10 cellular contexts compared by ENCODE assay signal in the genomic region with DNA sequence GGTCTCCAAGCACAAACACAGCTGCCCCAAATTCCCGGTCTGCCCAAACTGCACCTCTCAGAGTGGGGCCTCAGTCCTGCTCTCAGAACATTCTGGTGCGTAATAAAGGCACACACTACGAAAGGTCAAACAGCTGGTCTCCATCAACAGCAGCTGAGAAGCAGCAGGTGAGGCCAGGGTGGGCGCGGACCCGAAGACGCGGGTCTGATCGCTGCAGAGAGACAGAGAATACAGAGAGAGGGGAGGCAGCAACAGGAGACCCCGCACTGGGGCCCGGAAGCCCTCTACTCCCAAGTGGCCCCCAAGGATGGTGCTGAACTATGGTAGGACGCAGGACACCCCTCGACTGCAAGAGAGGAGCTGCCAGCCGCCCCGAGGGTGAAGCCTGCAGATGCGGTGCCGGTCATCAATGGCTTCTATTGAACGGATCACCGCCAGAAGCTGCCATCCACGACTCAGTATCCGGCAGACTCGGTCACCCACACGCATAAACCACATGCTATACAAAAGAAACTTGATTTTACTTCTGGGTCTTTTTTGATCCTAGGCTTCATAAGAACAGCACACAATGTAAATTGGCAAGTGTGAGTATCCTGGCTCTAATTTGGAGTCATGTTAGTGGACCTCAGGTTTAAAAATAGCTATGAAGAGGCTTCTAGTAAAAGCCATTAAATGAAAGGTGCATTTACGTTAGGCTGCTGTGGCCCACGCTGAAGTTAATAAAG. TPM values are rescaled to one million over a fixed set of nuclear protein-coding genes. Genes with fewer than 3 reads are reported as not detected.
DNase-seq lines count a peak whose midpoint lies in the region; ATAC-seq and TF ChIP-seq lines count a peak whose summit lies in the region.
"Had no signal": no experiment of that assay in that cellular context is flagged by ENCODE, and none has a peak within 500 bp of the region (broad histone marks: within the 10 kb centered on the region; RNA-seq: fewer than 3 reads in every experiment).

No MANE protein-coding gene starts in this region.

- peaks cover 0 to 81% (median 45%) of the 10 kb centered on the region in 4 donors for H3K4me1 ChIP-seq in tibial nerve
- peaks cover 25% of the 10 kb centered on the region for H3K4me1 ChIP-seq in A673 (ENCODE audit: insufficient read depth, low read length, poor library complexity, severe bottlenecking)
- H3K4me1 ChIP-seq: parathyroid adenoma had no signal

- peaks cover 100% of the 10 kb centered on the region for H3K4me1 Mint-ChIP-seq in activated T-cell treated with anti-CD3 and anti-CD28 coated beads, Interleukin-2, amount 50 U/mL, for 72 hours (ENCODE audit: low read depth)
- H3K4me1 Mint-ChIP-seq in T-cell, result peaks cover 92 to 97% (median 92%) of the 10 kb centered on the region in 3 donors

- no TSS peak for BruUV-seq in A673 (replicated peaks; lab: Mats Ljungman, UMichigan)

- H3K27ac ChIP-seq in layer of hippocampus (ENCODE audit: low read depth, low read length) (peak overlapping the region; percentile 11), tibial nerve (peak overlapping the region in 3 of 4 donors; percentile 40 to 73 (median 62)), A673 (ENCODE audit: low read depth, low read length, poor library complexity, severe bottlenecking) (no peak overlapping the region)
- H3K27ac ChIP-seq: parathyroid adenoma had no signal

- 59 to 66% methylated on average over 25 of the region's 25 CpGs for WGBS in tibial nerve, 2 donors

- no peaks in the 10 kb centered on the region for H3K9me3 Mint-ChIP-seq in activated T-cell treated with anti-CD3 and anti-CD28 coated beads, Interleukin-2, amount 50 U/mL, for 72 hours
- H3K9me3 Mint-ChIP-seq in T-cell, result no peaks in the 10 kb centered on the region

- H3K36me3 Mint-ChIP-seq in activated T-cell treated with anti-CD3 and anti-CD28 coated beads, Interleukin-2, amount 50 U/mL, for 72 hours (ENCODE audit: insufficient read depth in 2 of 2), result peaks cover 0 to 6% of the 10 kb centered on the region in 2 donors
- H3K36me3 Mint-ChIP-seq in T-cell, result peaks cover 14% of the 10 kb centered on the region

- no peaks in the 10 kb centered on the region for H3K27me3 Mint-ChIP-seq in activated T-cell treated with anti-CD3 and anti-CD28 coated beads, Interleukin-2, amount 50 U/mL, for 72 hours (ENCODE audit: low read depth)
- no peaks in the 10 kb centered on the region for H3K27me3 Mint-ChIP-seq in T-cell

- intact Hi-C loops in A673 (cut with micrococcal nuclease; ENCODE audit: unreplicated experiment), result no loop called here

- CTCF ChIA-PET in T-cell (lab: Charles Lee) (interaction anchor here in 1 of 2 donors (0.9 kb wide), 1 partner anchor 13 kb away, joined by 3 read pairs; no protein-coding TSS in a partner anchor), A673 (lab: Charles Lee) (no interaction called here)

- no peaks in the 10 kb centered on the region for H3K9me3 ChIP-seq in tibial nerve
- no peaks in the 10 kb centered on the region for H3K9me3 ChIP-seq in A673 (ENCODE audit: low read depth, low read length, poor library complexity, severe bottlenecking)
- H3K9me3 ChIP-seq: testis had no signal

- peak overlapping the region; percentile 79 to 82 for H3K4me3 Mint-ChIP-seq in activated T-cell treated with anti-CD3 and anti-CD28 coated beads, Interleukin-2, amount 50 U/mL, for 72 hours
- H3K4me3 Mint-ChIP-seq in T-cell, result peak overlapping the region; percentile 70 to 82 (median 73)

- DNase-seq in activated T-cell treated with anti-CD3 and anti-CD28 coated beads, Interleukin-2, amount 50 U/mL, for 72 hours, result peak in 1 of 2 donors; percentile 39
- DNase-seq in activated T-cell treated with anti-CD3 and anti-CD28 coated beads, Interleukin-2, amount 50 U/mL, for 48 hours, result no peak
- DNase-seq in T-cell (no peak), tibial nerve (ENCODE audit: low spot score in 2 of 2) (no peak), A673 (ENCODE audit: low spot score) (no peak), hippocampal formation (lab: John Stamatoyannopoulos, UW) (no peak), NCI-H1105 treated with DMSO at 0.1 percent for 48 hours (lab: John Stamatoyannopoulos, UW) (no peak)
- DNase-seq: testis had no signal

- POLR2A ChIA-PET in T-cell (lab: Charles Lee), result interaction anchor here in 1 of 2 donors (0.5 to 0.9 kb wide), 2 partner anchors 10 to 924 kb away, joined by 3 to 6 read pairs; no protein-coding TSS in a partner anchor
- POLR2A ChIA-PET in A673 (lab: Charles Lee; ENCODE audit: low non-redundant PET), result no interaction called here

- TF ChIP-seq EP300 in tibial nerve (IDR thresholded peaks at IDR 0.05), result no peak

- H3K27me3 ChIP-seq in layer of hippocampus (ENCODE audit: control insufficient read depth, insufficient read depth, low read length) (no peaks in the 10 kb centered on the region), tibial nerve (no peaks in the 10 kb centered on the region), A673 (replicated peaks; ENCODE audit: insufficient read depth, low read depth, low read length, poor library complexity) (no peaks in the 10 kb centered on the region)
- H3K27me3 ChIP-seq: testis had no signal

- H3K36me3 ChIP-seq in tibial nerve (peaks cover 0 to 4% (median 0%) of the 10 kb centered on the region in 3 donors), A673 (ENCODE audit: insufficient read depth, low read length, poor library complexity, severe bottlenecking) (no peaks in the 10 kb centered on the region)

- no peak for TF ChIP-seq POLR2A in tibial nerve (IDR thresholded peaks at IDR 0.05)

- peak; percentile 60 to 63 for ATAC-seq in activated T-cell treated with anti-CD3 and anti-CD28 coated beads, Interleukin-2, amount 50 U/mL, for 72 hours (replicated peaks in 1 of 2)
- peak; percentile 33 to 58 (median 52) for ATAC-seq in T-cell (replicated peaks in 1 of 4)

- H3K4me3 ChIP-seq in tibial nerve (peak overlapping the region in 1 of 4 donors; percentile 9), A673 (ENCODE audit: low read depth, low read length, poor library complexity, severe bottlenecking) (no peak overlapping the region)
- H3K4me3 ChIP-seq: testis had no signal

- H3K27ac Mint-ChIP-seq in activated T-cell treated with anti-CD3 and anti-CD28 coated beads, Interleukin-2, amount 50 U/mL, for 72 hours, result peak overlapping the region; percentile 93
- H3K27ac Mint-ChIP-seq in T-cell, result peak overlapping the region; percentile 81 to 84

- TF ChIP-seq CTCF in tibial nerve (IDR thresholded peaks at IDR 0.05) (no peak), A673 (conservative IDR thresholded peaks at IDR 0.05; ENCODE audit: low read depth, low read length) (no peak)

RNA-seq across cellular contexts. Expression of gene STK24, which starts 33.4 kb away (rescaled TPM):
- 100 to 1,000 TPM; 175 to 207 TPM for total RNA-seq in activated T-cell treated with anti-CD3 and anti-CD28 coated beads, Interleukin-2, amount 50 U/mL, for 72 hours
- total RNA-seq in T-cell (100 to 1,000 TPM in 4 of 5 donors, 10 to 100 TPM in 1; 92.1 to 143 (median 113) TPM), tibial nerve (10 to 100 TPM; 49.8 to 68.9 (median 57.0) TPM), A673 (2021) (84.8 and 87.8 TPM in 2 replicates)
